In the genomic region with DNA sequence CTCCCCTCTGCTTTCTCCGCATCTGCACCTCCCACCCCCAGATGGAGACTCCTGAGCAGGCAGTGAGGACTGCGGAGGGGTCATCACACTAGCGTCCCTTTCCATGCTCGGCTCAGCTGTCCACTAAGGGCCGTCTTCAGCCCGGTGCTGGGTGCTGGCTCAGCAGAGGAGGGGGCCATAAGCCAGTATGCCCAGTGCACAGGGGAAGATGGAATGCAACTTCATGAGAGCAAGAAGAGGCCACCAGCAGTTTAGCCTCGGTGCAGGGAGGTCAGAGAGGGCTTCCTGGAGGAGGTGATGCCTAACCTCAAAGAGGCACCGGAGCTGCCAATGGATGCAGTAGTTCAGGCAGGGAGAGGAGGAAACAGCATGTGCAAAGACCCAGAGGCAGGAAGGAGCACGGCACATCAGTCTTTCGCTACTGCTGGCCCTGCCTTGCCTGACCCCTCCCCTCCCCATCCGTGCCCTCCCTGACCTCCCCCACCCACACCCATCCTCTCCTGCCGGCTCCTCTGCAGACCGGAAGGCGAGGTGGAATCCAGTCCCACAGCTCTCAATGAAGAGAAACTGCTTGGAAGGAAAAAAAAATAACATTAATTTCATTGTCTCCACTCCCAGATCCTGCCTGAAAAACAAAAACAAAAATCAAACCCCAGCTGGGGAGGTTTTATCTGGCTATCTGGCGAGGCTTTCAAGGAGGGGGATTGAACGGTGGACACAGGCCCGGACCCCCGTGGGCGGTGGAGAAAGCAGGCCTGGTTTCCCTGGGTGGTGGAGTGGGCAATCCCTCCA, we compare ENCODE assay signal across 14 cellular contexts. TPM values are rescaled to one million over a fixed set of nuclear protein-coding genes. Genes with fewer than 3 reads are reported as not detected.
DNase-seq lines count a peak whose midpoint lies in the region; ATAC-seq and TF ChIP-seq lines count a peak whose summit lies in the region.
"Had no signal": no experiment of that assay in that cellular context is flagged by ENCODE, and none has a peak within 500 bp of the region (broad histone marks: within the 10 kb centered on the region; RNA-seq: fewer than 3 reads in every experiment).

No MANE protein-coding gene starts in this region.

- H3K27me3 ChIP-seq in left ventricle myocardium inferior (ENCODE audit: low read depth): no peaks in the 10 kb centered on the region
- no peaks in the 10 kb centered on the region for H3K27me3 ChIP-seq in osteoblast (ENCODE audit: insufficient read depth, low read length)
- no peaks in the 10 kb centered on the region for H3K27me3 ChIP-seq in prostate gland (replicated peaks; ENCODE audit: insufficient read depth)

- no peak overlapping the region for H2AFZ ChIP-seq in osteoblast (ENCODE audit: low read length)

- H3K4me3 ChIP-seq in left ventricle myocardium inferior: no peak overlapping the region
- H3K4me3 ChIP-seq in osteoblast (ENCODE audit: insufficient read depth, low read length): no peak overlapping the region
- H3K4me3 ChIP-seq in prostate gland: no peak overlapping the region
- H3K4me3 ChIP-seq: coronary artery had no signal

- H4K20me1 ChIP-seq in osteoblast (ENCODE audit: insufficient read depth, low read length): no peaks in the 10 kb centered on the region

- TF ChIP-seq CTCF in left ventricle myocardium inferior (IDR thresholded peaks at IDR 0.05; ENCODE audit: borderline replicate concordance) (no peak), osteoblast (IDR thresholded peaks at IDR 0.05; ENCODE audit: extremely low read depth, low read depth, low read length) (no peak), prostate gland (IDR thresholded peaks at IDR 0.05) (no peak)

- ATAC-seq in left ventricle myocardium superior: no peak

- H3K4me1 ChIP-seq in left ventricle myocardium inferior (peaks cover 100% of the 10 kb centered on the region), osteoblast (ENCODE audit: insufficient read depth, low read length) (peaks cover 22% of the 10 kb centered on the region), prostate gland (replicated peaks) (peaks cover 5% of the 10 kb centered on the region)

- no peak for TF ChIP-seq POLR2A in prostate gland (IDR thresholded peaks at IDR 0.05)

- no peaks in the 10 kb centered on the region for H3K9me3 ChIP-seq in left ventricle myocardium inferior (replicated peaks)
- no peaks in the 10 kb centered on the region for H3K9me3 ChIP-seq in osteoblast (ENCODE audit: low read depth, low read length)
- no peaks in the 10 kb centered on the region for H3K9me3 ChIP-seq in prostate gland

- no peak overlapping the region for H3K4me2 ChIP-seq in osteoblast (ENCODE audit: insufficient read depth, low read length)

- no peaks in the 10 kb centered on the region for H3K36me3 ChIP-seq in left ventricle myocardium inferior
- H3K36me3 ChIP-seq in osteoblast (ENCODE audit: insufficient read depth, low read length): no peaks in the 10 kb centered on the region
- no peaks in the 10 kb centered on the region for H3K36me3 ChIP-seq in prostate gland

- no peaks in the 10 kb centered on the region for H3K79me2 ChIP-seq in osteoblast (ENCODE audit: insufficient read depth, low read length)

- H3K27ac ChIP-seq in left ventricle myocardium inferior (replicated peaks) (peak overlapping the region; percentile 99), osteoblast (ENCODE audit: low read depth, low read length) (no peak overlapping the region), prostate gland (no peak overlapping the region)

- intact Hi-C loops in left ventricle myocardium inferior (cut with micrococcal nuclease): no loop called here
- intact Hi-C loops in left ventricle myocardium superior (cut with micrococcal nuclease): loop anchor here (10.0 kb wide), 1 partner anchor 127 kb away; no protein-coding TSS in a partner anchor
- intact Hi-C loops in prostate gland (cut with DNase I): loop anchor here (10.0 kb wide), 1 partner anchor 203 kb away; no protein-coding TSS in a partner anchor

- DNase-seq in left ventricle myocardium inferior: peak; percentile 40
- DNase-seq in left ventricle myocardium superior: no peak
- peak; percentile 70 for DNase-seq in islet precursor cell
- DNase-seq in osteoblast (ENCODE audit: insufficient read length, low spot score, missing footprints): peak; percentile 72
- DNase-seq in ureter (ENCODE audit: low spot score): peak; percentile 44
- DNase-seq in prostate gland (ENCODE audit: low spot score): no peak
- DNase-seq in stimulated activated CD4-positive, alpha-beta T cell treated with anti-CD3 and anti-CD28 coated beads, Interleukin-1b, Interleukin-23, amount 100 ng/mL, for 48 hours: no peak
- DNase-seq in NCI-H2081 treated with DMSO at 0.1 percent for 48 hours (lab: John Stamatoyannopoulos, UW): no peak
- DNase-seq: activated CD4-positive, CD25-positive, alpha-beta regulatory T cell; COR-L47; GF-D8; NCI-H1048; SW 1271 had no signal

- WGBS in prostate gland: 71% methylated on average over 19 of the region's 19 CpGs

RNA-seq across cellular contexts. Expression of a gene that starts 15.3 kb away (rescaled TPM):
- 45.5 TPM for total RNA-seq in left ventricle myocardium inferior
- 56.6 TPM for total RNA-seq in left ventricle myocardium superior
- 126 and 134 TPM in 2 replicates for total RNA-seq in osteoblast
- 138 TPM for total RNA-seq in ureter
- 10 to 100 TPM; 19.7 to 83.6 TPM for total RNA-seq in prostate gland

Comparison
In these comparisons a context has a peak if more than half of its experiments do, and no peak if none do; other contexts are left out.
1. DNase-seq: peak in left ventricle myocardium inferior (single experiment), islet precursor cell (single experiment), osteoblast (single experiment) and ureter (single experiment); none in left ventricle myocardium superior (single experiment), prostate gland (single experiment), stimulated activated CD4-positive, alpha-beta T cell treated with anti-CD3 and anti-CD28 coated beads, Interleukin-1b, Interleukin-23, amount 100 ng/mL, for 48 hours (single experiment) and NCI-H2081 treated with DMSO at 0.1 percent for 48 hours (single experiment).